In the genomic region with DNA sequence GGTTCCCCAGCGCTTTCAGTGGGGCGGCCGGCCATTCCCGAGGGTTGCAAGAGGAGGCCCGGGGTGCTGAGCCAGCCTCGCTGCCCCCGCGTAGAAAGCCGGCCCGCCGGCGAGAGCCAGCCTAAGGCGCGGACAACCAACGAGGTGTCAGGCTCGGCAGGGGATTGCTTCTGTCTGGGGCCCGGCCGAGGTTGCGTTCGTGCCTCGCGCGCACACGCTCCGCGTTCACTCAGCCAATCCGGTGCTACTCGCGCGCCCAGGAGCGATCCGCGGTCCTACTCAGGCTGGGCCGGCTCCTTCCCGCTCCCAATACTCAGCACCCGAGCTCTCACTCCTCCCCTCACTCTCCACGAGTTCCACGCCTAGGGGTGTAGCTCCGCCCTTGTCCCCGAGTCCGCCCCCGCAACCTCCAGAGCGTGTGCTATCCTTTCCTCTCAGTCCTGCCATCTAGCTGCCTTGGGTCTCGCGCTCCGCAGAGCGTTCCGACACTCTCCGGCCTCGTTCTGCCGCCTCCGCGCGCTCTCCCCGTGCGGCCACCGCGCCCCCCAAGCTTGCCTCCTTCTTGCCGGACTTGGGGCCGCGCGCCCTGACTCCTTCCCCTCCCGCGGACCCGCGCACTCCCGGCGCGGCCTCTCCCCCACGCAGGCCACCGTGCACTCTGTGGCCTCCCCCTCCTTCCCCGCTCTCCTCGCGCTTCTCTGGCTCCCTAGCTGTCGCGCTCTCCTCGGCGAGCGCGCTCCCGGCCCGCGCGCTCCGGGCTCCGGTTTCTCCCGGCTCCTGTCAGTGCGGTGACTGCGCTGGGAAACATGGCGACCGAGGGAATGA, we compare ENCODE assay signal across 1 cellular context.
TF ChIP-seq lines count a peak whose summit lies in the region.

Gene GPHN, plus strand, starts transcription at position 426 of the 825 bp plus-strand sequence.

TF ChIP-seq in WTC11, 78 proteins besides CTCF, POLR2A, EP300 and RAD21 (continued from another document and continues in another):
- TF ChIP-seq, protein P1, sequence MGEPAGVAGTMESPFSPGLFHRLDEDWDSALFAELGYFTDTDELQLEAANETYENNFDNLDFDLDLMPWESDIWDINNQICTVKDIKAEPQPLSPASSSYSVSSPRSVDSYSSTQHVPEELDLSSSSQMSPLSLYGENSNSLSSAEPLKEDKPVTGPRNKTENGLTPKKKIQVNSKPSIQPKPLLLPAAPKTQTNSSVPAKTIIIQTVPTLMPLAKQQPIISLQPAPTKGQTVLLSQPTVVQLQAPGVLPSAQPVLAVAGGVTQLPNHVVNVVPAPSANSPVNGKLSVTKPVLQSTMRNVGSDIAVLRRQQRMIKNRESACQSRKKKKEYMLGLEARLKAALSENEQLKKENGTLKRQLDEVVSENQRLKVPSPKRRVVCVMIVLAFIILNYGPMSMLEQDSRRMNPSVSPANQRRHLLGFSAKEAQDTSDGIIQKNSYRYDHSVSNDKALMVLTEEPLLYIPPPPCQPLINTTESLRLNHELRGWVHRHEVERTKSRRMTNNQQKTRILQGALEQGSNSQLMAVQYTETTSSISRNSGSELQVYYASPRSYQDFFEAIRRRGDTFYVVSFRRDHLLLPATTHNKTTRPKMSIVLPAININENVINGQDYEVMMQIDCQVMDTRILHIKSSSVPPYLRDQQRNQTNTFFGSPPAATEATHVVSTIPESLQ (CRISPR knock-in tag; IDR thresholded peaks at IDR 0.05), result no peak
- TF ChIP-seq ZNF423 (CRISPR knock-in tag; IDR thresholded peaks at IDR 0.05) (no peak), TEAD1 (CRISPR knock-in tag; IDR thresholded peaks at IDR 0.05) (0 out of 2 replicates have a peak, but pooled peaks have one; percentile 35), NFYB (CRISPR knock-in tag; conservative IDR thresholded peaks at IDR 0.05; ENCODE audit: low read depth) (peak; percentile 58), GTF2I (CRISPR knock-in tag; conservative IDR thresholded peaks at IDR 0.05) (no peak), ZNF219 (CRISPR knock-in tag; IDR thresholded peaks at IDR 0.05; ENCODE audit: borderline replicate concordance) (no peak), MYBL2 (CRISPR knock-in tag; IDR thresholded peaks at IDR 0.05) (peak; percentile 62; the same call in 1 of the 2 replicates), EMX1 (CRISPR knock-in tag; IDR thresholded peaks at IDR 0.05) (no peak), IRF1 (CRISPR knock-in tag; IDR thresholded peaks at IDR 0.05) (peak; percentile 44; the same call in 1 of the 2 replicates), JUN (CRISPR knock-in tag; IDR thresholded peaks at IDR 0.05) (no peak), GRHL2 (CRISPR knock-in tag; IDR thresholded peaks at IDR 0.05; ENCODE audit: insufficient replicate concordance, severe bottlenecking) (no peak), CBFB (CRISPR knock-in tag; IDR thresholded peaks at IDR 0.05; ENCODE audit: low read depth) (no peak), CREB1 (CRISPR knock-in tag; IDR thresholded peaks at IDR 0.05) (0 out of 2 replicates have a peak, but pooled peaks have one; percentile 42), FOXP1 (CRISPR knock-in tag; IDR thresholded peaks at IDR 0.05; ENCODE audit: borderline replicate concordance) (peak; percentile 92), ETV6 (CRISPR knock-in tag; IDR thresholded peaks at IDR 0.05) (peak; percentile 94), ZNF317 (CRISPR knock-in tag; IDR thresholded peaks at IDR 0.05; ENCODE audit: borderline replicate concordance, low read depth) (peak; percentile 48; the same call in 1 of the 2 replicates), E2F5 (CRISPR knock-in tag; IDR thresholded peaks at IDR 0.05) (peak; percentile 86), FOXK1 (CRISPR knock-in tag; IDR thresholded peaks at IDR 0.05) (peak; percentile 40), MAX (CRISPR knock-in tag; IDR thresholded peaks at IDR 0.05) (peak; percentile 93), SMAD4 (CRISPR knock-in tag; IDR thresholded peaks at IDR 0.05) (0 out of 2 replicates have a peak, but pooled peaks have one; percentile 34), NR3C1 (CRISPR knock-in tag; conservative IDR thresholded peaks at IDR 0.05; ENCODE audit: low read depth) (no peak; the same call in 1 of the 2 replicates), TCF7 (CRISPR knock-in tag; IDR thresholded peaks at IDR 0.05; ENCODE audit: low read depth) (no peak), GABPB1 (CRISPR knock-in tag; IDR thresholded peaks at IDR 0.05) (peak; percentile 83), CREM (CRISPR knock-in tag; IDR thresholded peaks at IDR 0.05) (peak; percentile 65; the same call in 1 of the 2 replicates), ZNF416 (CRISPR knock-in tag; IDR thresholded peaks at IDR 0.05) (no peak)
- TF ChIP-seq, protein P2, sequence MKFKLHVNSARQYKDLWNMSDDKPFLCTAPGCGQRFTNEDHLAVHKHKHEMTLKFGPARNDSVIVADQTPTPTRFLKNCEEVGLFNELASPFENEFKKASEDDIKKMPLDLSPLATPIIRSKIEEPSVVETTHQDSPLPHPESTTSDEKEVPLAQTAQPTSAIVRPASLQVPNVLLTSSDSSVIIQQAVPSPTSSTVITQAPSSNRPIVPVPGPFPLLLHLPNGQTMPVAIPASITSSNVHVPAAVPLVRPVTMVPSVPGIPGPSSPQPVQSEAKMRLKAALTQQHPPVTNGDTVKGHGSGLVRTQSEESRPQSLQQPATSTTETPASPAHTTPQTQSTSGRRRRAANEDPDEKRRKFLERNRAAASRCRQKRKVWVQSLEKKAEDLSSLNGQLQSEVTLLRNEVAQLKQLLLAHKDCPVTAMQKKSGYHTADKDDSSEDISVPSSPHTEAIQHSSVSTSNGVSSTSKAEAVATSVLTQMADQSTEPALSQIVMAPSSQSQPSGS (CRISPR knock-in tag; IDR thresholded peaks at IDR 0.05; ENCODE audit: borderline replicate concordance, low read depth), result no peak
- TF ChIP-seq, protein P3, sequence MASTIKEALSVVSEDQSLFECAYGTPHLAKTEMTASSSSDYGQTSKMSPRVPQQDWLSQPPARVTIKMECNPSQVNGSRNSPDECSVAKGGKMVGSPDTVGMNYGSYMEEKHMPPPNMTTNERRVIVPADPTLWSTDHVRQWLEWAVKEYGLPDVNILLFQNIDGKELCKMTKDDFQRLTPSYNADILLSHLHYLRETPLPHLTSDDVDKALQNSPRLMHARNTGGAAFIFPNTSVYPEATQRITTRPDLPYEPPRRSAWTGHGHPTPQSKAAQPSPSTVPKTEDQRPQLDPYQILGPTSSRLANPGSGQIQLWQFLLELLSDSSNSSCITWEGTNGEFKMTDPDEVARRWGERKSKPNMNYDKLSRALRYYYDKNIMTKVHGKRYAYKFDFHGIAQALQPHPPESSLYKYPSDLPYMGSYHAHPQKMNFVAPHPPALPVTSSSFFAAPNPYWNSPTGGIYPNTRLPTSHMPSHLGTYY (CRISPR knock-in tag; IDR thresholded peaks at IDR 0.05), result no peak
- TF ChIP-seq, protein P4, sequence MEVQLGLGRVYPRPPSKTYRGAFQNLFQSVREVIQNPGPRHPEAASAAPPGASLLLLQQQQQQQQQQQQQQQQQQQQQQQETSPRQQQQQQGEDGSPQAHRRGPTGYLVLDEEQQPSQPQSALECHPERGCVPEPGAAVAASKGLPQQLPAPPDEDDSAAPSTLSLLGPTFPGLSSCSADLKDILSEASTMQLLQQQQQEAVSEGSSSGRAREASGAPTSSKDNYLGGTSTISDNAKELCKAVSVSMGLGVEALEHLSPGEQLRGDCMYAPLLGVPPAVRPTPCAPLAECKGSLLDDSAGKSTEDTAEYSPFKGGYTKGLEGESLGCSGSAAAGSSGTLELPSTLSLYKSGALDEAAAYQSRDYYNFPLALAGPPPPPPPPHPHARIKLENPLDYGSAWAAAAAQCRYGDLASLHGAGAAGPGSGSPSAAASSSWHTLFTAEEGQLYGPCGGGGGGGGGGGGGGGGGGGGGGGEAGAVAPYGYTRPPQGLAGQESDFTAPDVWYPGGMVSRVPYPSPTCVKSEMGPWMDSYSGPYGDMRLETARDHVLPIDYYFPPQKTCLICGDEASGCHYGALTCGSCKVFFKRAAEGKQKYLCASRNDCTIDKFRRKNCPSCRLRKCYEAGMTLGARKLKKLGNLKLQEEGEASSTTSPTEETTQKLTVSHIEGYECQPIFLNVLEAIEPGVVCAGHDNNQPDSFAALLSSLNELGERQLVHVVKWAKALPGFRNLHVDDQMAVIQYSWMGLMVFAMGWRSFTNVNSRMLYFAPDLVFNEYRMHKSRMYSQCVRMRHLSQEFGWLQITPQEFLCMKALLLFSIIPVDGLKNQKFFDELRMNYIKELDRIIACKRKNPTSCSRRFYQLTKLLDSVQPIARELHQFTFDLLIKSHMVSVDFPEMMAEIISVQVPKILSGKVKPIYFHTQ (CRISPR knock-in tag; IDR thresholded peaks at IDR 0.05), result no peak
- TF ChIP-seq, protein P5, sequence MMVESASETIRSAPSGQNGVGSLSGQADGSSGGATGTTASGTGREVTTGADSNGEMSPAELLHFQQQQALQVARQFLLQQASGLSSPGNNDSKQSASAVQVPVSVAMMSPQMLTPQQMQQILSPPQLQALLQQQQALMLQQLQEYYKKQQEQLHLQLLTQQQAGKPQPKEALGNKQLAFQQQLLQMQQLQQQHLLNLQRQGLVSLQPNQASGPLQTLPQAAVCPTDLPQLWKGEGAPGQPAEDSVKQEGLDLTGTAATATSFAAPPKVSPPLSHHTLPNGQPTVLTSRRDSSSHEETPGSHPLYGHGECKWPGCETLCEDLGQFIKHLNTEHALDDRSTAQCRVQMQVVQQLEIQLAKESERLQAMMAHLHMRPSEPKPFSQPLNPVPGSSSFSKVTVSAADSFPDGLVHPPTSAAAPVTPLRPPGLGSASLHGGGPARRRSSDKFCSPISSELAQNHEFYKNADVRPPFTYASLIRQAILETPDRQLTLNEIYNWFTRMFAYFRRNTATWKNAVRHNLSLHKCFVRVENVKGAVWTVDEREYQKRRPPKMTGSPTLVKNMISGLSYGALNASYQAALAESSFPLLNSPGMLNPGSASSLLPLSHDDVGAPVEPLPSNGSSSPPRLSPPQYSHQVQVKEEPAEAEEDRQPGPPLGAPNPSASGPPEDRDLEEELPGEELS (CRISPR knock-in tag; IDR thresholded peaks at IDR 0.05), result peak; percentile 62; the same call in 1 of the 2 replicates
- TF ChIP-seq, protein P6, sequence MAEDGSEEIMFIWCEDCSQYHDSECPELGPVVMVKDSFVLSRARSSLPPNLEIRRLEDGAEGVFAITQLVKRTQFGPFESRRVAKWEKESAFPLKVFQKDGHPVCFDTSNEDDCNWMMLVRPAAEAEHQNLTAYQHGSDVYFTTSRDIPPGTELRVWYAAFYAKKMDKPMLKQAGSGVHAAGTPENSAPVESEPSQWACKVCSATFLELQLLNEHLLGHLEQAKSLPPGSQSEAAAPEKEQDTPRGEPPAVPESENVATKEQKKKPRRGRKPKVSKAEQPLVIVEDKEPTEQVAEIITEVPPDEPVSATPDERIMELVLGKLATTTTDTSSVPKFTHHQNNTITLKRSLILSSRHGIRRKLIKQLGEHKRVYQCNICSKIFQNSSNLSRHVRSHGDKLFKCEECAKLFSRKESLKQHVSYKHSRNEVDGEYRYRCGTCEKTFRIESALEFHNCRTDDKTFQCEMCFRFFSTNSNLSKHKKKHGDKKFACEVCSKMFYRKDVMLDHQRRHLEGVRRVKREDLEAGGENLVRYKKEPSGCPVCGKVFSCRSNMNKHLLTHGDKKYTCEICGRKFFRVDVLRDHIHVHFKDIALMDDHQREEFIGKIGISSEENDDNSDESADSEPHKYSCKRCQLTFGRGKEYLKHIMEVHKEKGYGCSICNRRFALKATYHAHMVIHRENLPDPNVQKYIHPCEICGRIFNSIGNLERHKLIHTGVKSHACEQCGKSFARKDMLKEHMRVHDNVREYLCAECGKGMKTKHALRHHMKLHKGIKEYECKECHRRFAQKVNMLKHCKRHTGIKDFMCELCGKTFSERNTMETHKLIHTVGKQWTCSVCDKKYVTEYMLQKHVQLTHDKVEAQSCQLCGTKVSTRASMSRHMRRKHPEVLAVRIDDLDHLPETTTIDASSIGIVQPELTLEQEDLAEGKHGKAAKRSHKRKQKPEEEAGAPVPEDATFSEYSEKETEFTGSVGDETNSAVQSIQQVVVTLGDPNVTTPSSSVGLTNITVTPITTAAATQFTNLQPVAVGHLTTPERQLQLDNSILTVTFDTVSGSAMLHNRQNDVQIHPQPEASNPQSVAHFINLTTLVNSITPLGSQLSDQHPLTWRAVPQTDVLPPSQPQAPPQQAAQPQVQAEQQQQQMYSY (CRISPR knock-in tag; IDR thresholded peaks at IDR 0.05), result peak; percentile 7; the same call in 1 of the 2 replicates
- TF ChIP-seq, protein P7, sequence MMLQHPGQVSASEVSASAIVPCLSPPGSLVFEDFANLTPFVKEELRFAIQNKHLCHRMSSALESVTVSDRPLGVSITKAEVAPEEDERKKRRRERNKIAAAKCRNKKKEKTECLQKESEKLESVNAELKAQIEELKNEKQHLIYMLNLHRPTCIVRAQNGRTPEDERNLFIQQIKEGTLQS (CRISPR knock-in tag; conservative IDR thresholded peaks at IDR 0.05), result no peak
